Comparison of ENCODE assay signal across 2 cellular contexts in genomic region chr6:105618247-105618646, GRCh38.
TF ChIP-seq lines count a peak whose summit lies in the region.

No MANE protein-coding gene starts in this region.

TF ChIP-seq in SK-N-SH, 30 proteins besides CTCF, POLR2A, EP300 and RAD21 (continued from another document):
- no peak for TF ChIP-seq PBX3 (IDR thresholded peaks at IDR 0.05)
- no peak for TF ChIP-seq FOXM1 (IDR thresholded peaks at IDR 0.05; ENCODE audit: low read depth)
- no peak for TF ChIP-seq POLR2AphosphoS5 (IDR thresholded peaks at IDR 0.05; ENCODE audit: low read depth, low read length)
- no peak for TF ChIP-seq GABPA (IDR thresholded peaks at IDR 0.05; ENCODE audit: low read depth)

TF ChIP-seq in SK-N-SH treated with all-trans-retinoic acid at 6 μM for 48 hours, 23 proteins besides CTCF, POLR2A, EP300 and RAD21 (continued from another document):
- TF ChIP-seq PATZ1 (CRISPR knock-in tag; IDR thresholded peaks at IDR 0.05; ENCODE audit: borderline replicate concordance) = no peak
